8 cellular contexts compared by ENCODE assay signal in the genomic region with DNA sequence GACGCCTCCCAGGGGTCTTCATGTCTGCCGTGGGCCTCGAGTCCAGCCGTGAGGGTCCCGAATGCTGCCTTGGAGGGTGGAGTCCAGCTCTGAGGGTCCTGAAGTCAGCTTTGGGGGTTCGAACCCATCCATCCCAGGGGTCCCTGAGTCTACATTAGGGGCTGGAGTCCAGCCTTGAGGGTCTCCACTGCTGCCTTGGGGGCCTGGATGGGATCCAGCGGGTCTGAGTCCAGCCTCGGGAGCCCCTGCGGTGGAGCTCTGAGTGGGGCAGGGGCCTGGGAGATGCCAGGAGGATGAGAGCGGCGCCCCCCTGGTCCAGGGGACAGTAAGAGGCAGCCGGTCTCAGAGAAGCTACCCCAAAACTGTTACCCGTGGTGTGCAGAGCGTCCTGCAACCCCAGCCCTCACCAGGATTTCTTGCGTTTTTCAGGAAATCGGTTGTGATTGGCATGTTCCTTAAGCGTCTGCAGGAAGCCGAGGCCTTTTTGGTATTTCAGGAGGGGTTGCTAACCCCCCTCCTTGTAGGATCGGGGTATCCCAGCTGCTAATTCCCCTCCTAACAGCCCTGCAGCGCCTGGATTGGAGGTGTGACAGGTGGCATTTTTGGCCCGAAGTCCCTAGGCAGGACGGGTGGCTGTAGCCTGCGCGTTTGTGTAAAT. TPM values are rescaled to one million over a fixed set of nuclear protein-coding genes. Genes with fewer than 3 reads are reported as not detected.
DNase-seq lines count a peak whose midpoint lies in the region; FAIRE-seq lines count a peak whose summit lies in the region.

No MANE protein-coding gene starts in this region.

- intact Hi-C loops in activated T-helper 2 cell treated with anti-CD3 and anti-CD28 coated beads, Interferon-gamma antibody, Interleukin-2, Interleukin-4, amounts not matched to agents 10 μg/mL and 5 μg/mL and 100 μg/mL, durations not matched to agents 14 hours and 24 hours and 36 hours (cut with micrococcal nuclease), result no loop called here

- peaks cover 25% of the 10 kb centered on the region for H3K4me1 Mint-ChIP-seq in activated T-helper 2 cell treated with anti-CD3 and anti-CD28 coated beads, Interferon-gamma antibody, Interleukin-2, Interleukin-4, amounts not matched to agents 10 μg/mL and 5 μg/mL and 100 μg/mL, durations not matched to agents 14 hours and 24 hours and 36 hours (ENCODE audit: low read depth)

- no peaks in the 10 kb centered on the region for H3K9me3 ChIP-seq in iPS DF 6.9 (ENCODE audit: control insufficient read depth, insufficient read depth, low read length)

- H3K27me3 Mint-ChIP-seq in activated T-helper 2 cell treated with anti-CD3 and anti-CD28 coated beads, Interferon-gamma antibody, Interleukin-2, Interleukin-4, amounts not matched to agents 10 μg/mL and 5 μg/mL and 100 μg/mL, durations not matched to agents 14 hours and 24 hours and 36 hours (ENCODE audit: low read depth), result no peaks in the 10 kb centered on the region

- peak overlapping the region; percentile 86 for H3K27ac Mint-ChIP-seq in activated T-helper 2 cell treated with anti-CD3 and anti-CD28 coated beads, Interferon-gamma antibody, Interleukin-2, Interleukin-4, amounts not matched to agents 10 μg/mL and 5 μg/mL and 100 μg/mL, durations not matched to agents 14 hours and 24 hours and 36 hours

- H3K27ac ChIP-seq in iPS DF 6.9 (ENCODE audit: low read length) (no peak overlapping the region), skin epidermis (peak overlapping the region in 19 of 21 experiments; percentile 70 to 99 (median 96))

- peak overlapping the region; percentile 89 for H3K4me3 Mint-ChIP-seq in activated T-helper 2 cell treated with anti-CD3 and anti-CD28 coated beads, Interferon-gamma antibody, Interleukin-2, Interleukin-4, amounts not matched to agents 10 μg/mL and 5 μg/mL and 100 μg/mL, durations not matched to agents 14 hours and 24 hours and 36 hours (ENCODE audit: low read depth)

- H3K9me3 Mint-ChIP-seq in activated T-helper 2 cell treated with anti-CD3 and anti-CD28 coated beads, Interferon-gamma antibody, Interleukin-2, Interleukin-4, amounts not matched to agents 10 μg/mL and 5 μg/mL and 100 μg/mL, durations not matched to agents 14 hours and 24 hours and 36 hours, result no peaks in the 10 kb centered on the region

- peaks cover 8% of the 10 kb centered on the region for H3K36me3 ChIP-seq in iPS DF 6.9 (ENCODE audit: control insufficient read depth, insufficient read depth, low read length)

- FAIRE-seq in urothelium cell line (lab: Jason Lieb, UNC), result no peak

- peaks cover 10% of the 10 kb centered on the region for H3K36me3 Mint-ChIP-seq in activated T-helper 2 cell treated with anti-CD3 and anti-CD28 coated beads, Interferon-gamma antibody, Interleukin-2, Interleukin-4, amounts not matched to agents 10 μg/mL and 5 μg/mL and 100 μg/mL, durations not matched to agents 14 hours and 24 hours and 36 hours (ENCODE audit: low read depth)

- peak; percentile 24 for DNase-seq in HCEC 1CT
- no peak for DNase-seq in activated T-helper 2 cell treated with anti-CD3 and anti-CD28 coated beads, Interferon-gamma antibody, Interleukin-2, Interleukin-4, amounts not matched to agents 10 μg/mL and 5 μg/mL and 100 μg/mL, durations not matched to agents 14 hours and 24 hours and 36 hours (ENCODE audit: low spot score)
- DNase-seq in iPS DF 6.9 (ENCODE audit: low read depth, low spot score), result no peak
- DNase-seq in DMS153 (lab: John Stamatoyannopoulos, UW), result no peak
- no peak for DNase-seq in KG1 (lab: John Stamatoyannopoulos, UW)
- no peak for DNase-seq in NCI-H526 (lab: John Stamatoyannopoulos, UW)
- DNase-seq in urothelium cell line (ENCODE audit: low spot score), result no peak

- no peaks in the 10 kb centered on the region for H3K4me1 ChIP-seq in iPS DF 6.9 (ENCODE audit: control insufficient read depth, insufficient read depth, low read length)

- H3K27me3 ChIP-seq in iPS DF 6.9 (ENCODE audit: control insufficient read depth, insufficient read depth, low read length), result no peaks in the 10 kb centered on the region

- no CpG with 5 or more reads among the region's 24 CpGs for WGBS in iPS DF 6.9 (ENCODE audit: insufficient coverage, insufficient read length)

- H3K4me3 ChIP-seq in iPS DF 6.9 (ENCODE audit: low read length) (peak overlapping the region; percentile 75; the same call in 1 of the 2 replicates), skin epidermis (peak overlapping the region; percentile 76 to 99 (median 88))

RNA-seq across cellular contexts. Expression of a gene that starts 1.7 kb away (rescaled TPM):
- total RNA-seq in activated T-helper 2 cell treated with anti-CD3 and anti-CD28 coated beads, Interferon-gamma antibody, Interleukin-2, Interleukin-4, amounts not matched to agents 10 μg/mL and 5 μg/mL and 100 μg/mL, durations not matched to agents 14 hours and 24 hours and 36 hours, result 65.5 and 67.0 TPM in 2 replicates

RNA-seq across cellular contexts. Expression of a gene that starts 39.1 kb away (rescaled TPM):
- 58.8 and 60.0 TPM in 2 replicates for total RNA-seq in activated T-helper 2 cell treated with anti-CD3 and anti-CD28 coated beads, Interferon-gamma antibody, Interleukin-2, Interleukin-4, amounts not matched to agents 10 μg/mL and 5 μg/mL and 100 μg/mL, durations not matched to agents 14 hours and 24 hours and 36 hours
